Comparison of ENCODE assay signal across 10 cellular contexts in the genomic region with DNA sequence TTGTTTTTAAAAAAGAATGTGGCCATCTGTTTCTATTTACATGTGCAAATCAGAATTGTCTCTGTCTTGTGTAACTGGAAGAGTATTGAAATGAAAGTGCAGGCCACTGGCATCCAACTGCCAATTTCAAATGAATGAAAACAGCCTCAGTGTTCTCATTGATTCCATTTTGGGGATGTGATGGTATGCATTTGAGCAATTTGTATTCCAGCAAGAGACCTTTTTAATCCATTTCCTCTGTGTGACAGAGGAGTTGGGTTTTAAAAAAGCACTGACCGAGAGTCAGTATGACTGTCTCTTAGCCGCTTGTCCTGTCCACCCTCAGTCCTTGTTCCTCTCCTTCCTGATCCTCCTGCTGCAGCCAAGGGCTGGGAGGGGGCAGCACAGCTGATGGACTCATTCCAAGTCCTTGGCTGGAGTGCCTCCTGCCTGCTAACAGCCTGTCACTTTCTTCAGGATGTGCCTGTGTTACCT. TPM values are rescaled to one million over a fixed set of nuclear protein-coding genes. Genes with fewer than 3 reads are reported as not detected.
DNase-seq lines count a peak whose midpoint lies in the region; ATAC-seq, FAIRE-seq and TF ChIP-seq lines count a peak whose summit lies in the region.
"Had no signal": no experiment of that assay in that cellular context is flagged by ENCODE, and none has a peak within 500 bp of the region (broad histone marks: within the 10 kb centered on the region; RNA-seq: fewer than 3 reads in every experiment).

No MANE protein-coding gene starts in this region.

- no peak overlapping the region for H3K4me2 ChIP-seq in keratinocyte (ENCODE audit: control insufficient read depth, extremely low read depth, insufficient read depth, low read depth, low read length)

- no peak overlapping the region for H3K27ac Mint-ChIP-seq in activated CD4-positive, alpha-beta T cell treated with anti-CD3 and anti-CD28 coated beads for 36 hours

- H2AFZ ChIP-seq in keratinocyte (ENCODE audit: control insufficient read depth, low read length), result no peak overlapping the region

- TF ChIP-seq POLR2A in uterus (IDR thresholded peaks at IDR 0.05), result no peak

- peak overlapping the region; percentile 23 for H3K27ac ChIP-seq in cardiac muscle cell
- peak overlapping the region in 1 of 2 donors; percentile 27 for H3K27ac ChIP-seq in right atrium auricular region
- H3K27ac ChIP-seq in keratinocyte (ENCODE audit: control insufficient read depth, insufficient read depth, low read length), result peak overlapping the region; percentile 14
- H3K27ac ChIP-seq in uterus, result peak overlapping the region; percentile 62 to 93

- DNase-seq in cardiac muscle cell (ENCODE audit: low read depth in 1 of 2, low spot score in 1 of 2) (peak in 1 of 2 donors; percentile 56), right atrium auricular region (ENCODE audit: low spot score) (no peak), astrocyte of the hippocampus (ENCODE audit: low read depth, low spot score) (peak; percentile 50), keratinocyte (ENCODE audit: low read depth, low spot score) (no peak), uterus (no peak), HUDEP-2 (lab: John Stamatoyannopoulos, UW; ENCODE audit: unreplicated experiment in 76 of 76) (no peak)
- DNase-seq in activated CD4-positive, alpha-beta T cell treated with anti-CD3 and anti-CD28 coated beads for 36 hours, result no peak
- DNase-seq: activated naive CD4-positive, alpha-beta T cell; AML-193 had no signal

- no peak for FAIRE-seq in keratinocyte (lab: Jason Lieb, UNC)

- H3K4me1 Mint-ChIP-seq in activated CD4-positive, alpha-beta T cell treated with anti-CD3 and anti-CD28 coated beads for 36 hours, result no peaks in the 10 kb centered on the region

- H3K9me3 Mint-ChIP-seq in activated CD4-positive, alpha-beta T cell treated with anti-CD3 and anti-CD28 coated beads for 36 hours (ENCODE audit: low read depth), result no peaks in the 10 kb centered on the region

- ATAC-seq in activated CD4-positive, alpha-beta T cell treated with anti-CD3 and anti-CD28 coated beads for 36 hours, result no peak
- no peak for ATAC-seq in GM21360 (IDR thresholded peaks at IDR 0.05; ENCODE audit: unreplicated experiment)

- H3K36me3 Mint-ChIP-seq in activated CD4-positive, alpha-beta T cell treated with anti-CD3 and anti-CD28 coated beads for 36 hours (ENCODE audit: low read depth), result no peaks in the 10 kb centered on the region

- H3K79me2 ChIP-seq in keratinocyte (ENCODE audit: control insufficient read depth, insufficient read depth, low read length), result peaks cover 92% of the 10 kb centered on the region

- no peaks in the 10 kb centered on the region for H4K20me1 ChIP-seq in keratinocyte (ENCODE audit: control insufficient read depth, extremely low read depth, insufficient read depth, low read length)

- no peaks in the 10 kb centered on the region for H3K27me3 ChIP-seq in cardiac muscle cell
- H3K27me3 ChIP-seq in right atrium auricular region, result no peaks in the 10 kb centered on the region
- no peaks in the 10 kb centered on the region for H3K27me3 ChIP-seq in keratinocyte (ENCODE audit: control insufficient read depth, extremely low read depth, insufficient read depth, low read length)
- H3K27me3 ChIP-seq in uterus, result no peaks in the 10 kb centered on the region

- no peaks in the 10 kb centered on the region for H3K27me3 Mint-ChIP-seq in activated CD4-positive, alpha-beta T cell treated with anti-CD3 and anti-CD28 coated beads for 36 hours

- no peak for TF ChIP-seq CTCF in cardiac muscle cell (IDR thresholded peaks at IDR 0.05; ENCODE audit: low read depth, low read length)
- no peak for TF ChIP-seq CTCF in right atrium auricular region (IDR thresholded peaks at IDR 0.05)
- TF ChIP-seq CTCF in keratinocyte (optimal IDR thresholded peaks at IDR 0.05 in 1 of 3, IDR thresholded peaks at IDR 0.05 in 1 of 3, conservative IDR thresholded peaks at IDR 0.05 in 1 of 3; ENCODE audit: extremely low read depth in 1 of 3, insufficient read depth in 2 of 3, low read length in 3 of 3), result no peak
- no peak for TF ChIP-seq CTCF in uterus (IDR thresholded peaks at IDR 0.05)

- H3K9me1 ChIP-seq in keratinocyte (ENCODE audit: control insufficient read depth, extremely low read depth, insufficient read depth, low read length), result no peaks in the 10 kb centered on the region

- dilution Hi-C loops in keratinocyte (cut with MboI; ENCODE audit: extremely low pct_ligation_motif_present, low sequenced_read_pairs), result no loop called here

- H3K9ac ChIP-seq in keratinocyte (ENCODE audit: control insufficient read depth, extremely low read depth, insufficient read depth, low read length), result peak overlapping the region; percentile 28

- no peaks in the 10 kb centered on the region for H3K36me3 ChIP-seq in cardiac muscle cell
- no peaks in the 10 kb centered on the region for H3K36me3 ChIP-seq in right atrium auricular region
- peaks cover 5 to 9% of the 10 kb centered on the region in 2 experiments for H3K36me3 ChIP-seq in keratinocyte (ENCODE audit: control insufficient read depth in 2 of 2, extremely low read depth in 1 of 2, insufficient read depth in 2 of 2, low read length in 2 of 2)
- no peaks in the 10 kb centered on the region for H3K36me3 ChIP-seq in uterus

- peaks cover 34% of the 10 kb centered on the region for H3K4me1 ChIP-seq in cardiac muscle cell (ENCODE audit: low read depth)
- H3K4me1 ChIP-seq in right atrium auricular region, result peaks cover 0 to 68% of the 10 kb centered on the region in 2 donors
- peaks cover 37% of the 10 kb centered on the region for H3K4me1 ChIP-seq in keratinocyte (ENCODE audit: control insufficient read depth, extremely low read depth, insufficient read depth, low read length)
- peaks cover 10 to 28% of the 10 kb centered on the region in 2 donors for H3K4me1 ChIP-seq in uterus

- intact Hi-C loops in uterus (cut with DNase I; ENCODE audit: low total_unique reads), result no loop called here
- intact Hi-C loops in activated CD4-positive, alpha-beta T cell treated with anti-CD3 and anti-CD28 coated beads for 36 hours (cut with DNase I, micrococcal nuclease), result no loop called here

- POLR2A ChIA-PET in activated CD4-positive, alpha-beta T cell treated with anti-CD3 and anti-CD28 coated beads for 36 hours (lab: Charles Lee), result no interaction called here

- H3K4me3 ChIP-seq in cardiac muscle cell (no peak overlapping the region), right atrium auricular region (no peak overlapping the region), keratinocyte (ENCODE audit: control insufficient read depth in 2 of 3, extremely low read depth in 1 of 3, insufficient read depth in 2 of 3, low read depth in 1 of 3, low read length in 3 of 3) (no peak overlapping the region), uterus (no peak overlapping the region)

- CTCF ChIA-PET in activated CD4-positive, alpha-beta T cell treated with anti-CD3 and anti-CD28 coated beads for 36 hours (lab: Charles Lee), result interaction anchor here (0.7 kb wide), 1 partner anchor 79 kb away, joined by 3 read pairs; no protein-coding TSS in a partner anchor

- H3K4me3 Mint-ChIP-seq in activated CD4-positive, alpha-beta T cell treated with anti-CD3 and anti-CD28 coated beads for 36 hours, result no peak overlapping the region

- H3K9me3 ChIP-seq in cardiac muscle cell (ENCODE audit: low read depth), result no peaks in the 10 kb centered on the region
- H3K9me3 ChIP-seq in right atrium auricular region, result no peaks in the 10 kb centered on the region
- no peaks in the 10 kb centered on the region for H3K9me3 ChIP-seq in keratinocyte (ENCODE audit: control insufficient read depth, low read depth, low read length)
- H3K9me3 ChIP-seq in uterus, result no peaks in the 10 kb centered on the region

RNA-seq across cellular contexts. Expression of a gene that starts 50.0 kb away (rescaled TPM):
- 12.8 and 16.7 TPM in 2 replicates for total RNA-seq in cardiac muscle cell
- polyA plus RNA-seq in cardiac muscle cell, result 8.5 and 13.7 TPM in 2 replicates
- total RNA-seq in right atrium auricular region, result 10 to 100 TPM; 13.2 to 20.3 TPM
- polyA plus RNA-seq in keratinocyte, result 30.7 to 59.6 TPM (median 54.2 TPM) in 3 replicates
- 44.6 TPM for polyA plus RNA-seq in keratinocyte (2011; ENCODE audit: low read depth)
- polyA plus RNA-seq in keratinocyte (2011; cell fraction: cytosol; rRNA removed), result 37.2 and 58.2 TPM in 2 replicates
- polyA plus RNA-seq in keratinocyte (2011; cell fraction: nucleus; rRNA removed), result 62.7 and 72.9 TPM in 2 replicates
- polyA plus RNA-seq in keratinocyte (2012; ENCODE audit: low replicate concordance), result 21.4 and 42.3 TPM in 2 replicates
- polyA minus RNA-seq in keratinocyte, result 32.0 to 96.8 TPM (median 59.0 TPM) in 3 replicates
- 34.7 TPM for polyA minus RNA-seq in keratinocyte (2011; cell fraction: cytosol; rRNA and poly(A)+ RNA removed)
- polyA minus RNA-seq in keratinocyte (2011; cell fraction: nucleus; rRNA and poly(A)+ RNA removed), result 47.7 and 89.0 TPM in 2 replicates
- 10 to 100 TPM; 24.3 to 55.5 (median 31.3) TPM for total RNA-seq in uterus
- total RNA-seq in activated CD4-positive, alpha-beta T cell treated with anti-CD3 and anti-CD28 coated beads for 36 hours, result under 1 TPM; 0.21 to 0.26 TPM

Comparison
In these comparisons a context has a peak if more than half of its experiments do, and no peak if none do; other contexts are left out.
1. RNA of a gene that starts 50.0 kb away (total RNA-seq): 24.3 to 55.5 TPM in uterus, 13.2 to 20.3 TPM in right atrium auricular region and 12.8 to 16.7 TPM in cardiac muscle cell; 0.21 to 0.26 TPM in activated CD4-positive, alpha-beta T cell treated with anti-CD3 and anti-CD28 coated beads for 36 hours; every median in the first group is over 10 times any median in the second.